15 cellular contexts compared by ENCODE assay signal in the genomic region with DNA sequence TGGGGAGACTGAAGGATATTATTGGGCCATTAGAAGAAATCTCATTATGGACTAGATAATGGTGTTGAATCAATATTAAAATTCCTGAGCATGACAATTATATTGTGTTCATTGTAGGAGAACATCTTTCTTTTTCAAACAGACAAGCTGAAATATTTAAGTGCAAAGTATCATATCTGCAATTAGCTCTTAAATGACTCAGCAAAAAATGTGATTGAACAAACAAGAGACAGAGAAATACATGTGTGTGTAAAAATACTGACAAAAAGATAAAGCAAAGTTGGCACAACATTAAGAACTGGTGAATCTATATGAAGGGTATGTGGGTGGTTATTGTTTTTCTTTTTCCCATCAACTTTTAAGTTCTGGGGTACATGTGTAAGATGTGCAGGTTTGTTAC. TPM values are rescaled to one million over a fixed set of nuclear protein-coding genes. Genes with fewer than 3 reads are reported as not detected.
DNase-seq lines count a peak whose midpoint lies in the region; ATAC-seq, FAIRE-seq and TF ChIP-seq lines count a peak whose summit lies in the region.
"Had no signal": no experiment of that assay in that cellular context is flagged by ENCODE, and none has a peak within 500 bp of the region (broad histone marks: within the 10 kb centered on the region; RNA-seq: fewer than 3 reads in every experiment).

No MANE protein-coding gene starts in this region.

- TF ChIP-seq CTCF in MCF 10A (IDR thresholded peaks at IDR 0.05; ENCODE audit: unreplicated experiment): no peak
- TF ChIP-seq CTCF in breast epithelium (IDR thresholded peaks at IDR 0.05): no peak
- no peak for TF ChIP-seq CTCF in PC-9 (conservative IDR thresholded peaks at IDR 0.05)
- no peak for TF ChIP-seq CTCF in fibroblast of villous mesenchyme (IDR thresholded peaks at IDR 0.05; ENCODE audit: insufficient read depth, low read depth, low read length)
- TF ChIP-seq CTCF in pancreas (IDR thresholded peaks at IDR 0.05): no peak
- TF ChIP-seq CTCF in testis (IDR thresholded peaks at IDR 0.05): no peak

- H3K36me3 Mint-ChIP-seq in MCF 10A (ENCODE audit: insufficient read depth, unreplicated experiment): peaks cover 29% of the 10 kb centered on the region
- peaks cover 35% of the 10 kb centered on the region for H3K36me3 Mint-ChIP-seq in stimulated activated memory B cell treated with anti-CD40 and anti-IgM and Interleukin-4, amounts not matched to agents 10 μg/mL and 1 μg/mL and 100 μg/mL, for 72 hours

- H3K9me3 ChIP-seq in breast epithelium: no peaks in the 10 kb centered on the region
- no peaks in the 10 kb centered on the region for H3K9me3 ChIP-seq in PC-9 (ENCODE audit: insufficient read depth, low read depth)
- no peaks in the 10 kb centered on the region for H3K9me3 ChIP-seq in pancreas
- H3K9me3 ChIP-seq in testis: no peaks in the 10 kb centered on the region
- H3K9me3 ChIP-seq: SJCRH30 had no signal

- H3F3A ChIP-seq in PC-9 (ENCODE audit: insufficient read depth, low read depth): peaks cover 3% of the 10 kb centered on the region; the same call in 1 of the 2 replicates

- H3K27me3 ChIP-seq in breast epithelium (no peaks in the 10 kb centered on the region), PC-9 (ENCODE audit: insufficient read depth, low read depth) (no peaks in the 10 kb centered on the region), pancreas (no peaks in the 10 kb centered on the region), testis (no peaks in the 10 kb centered on the region)
- H3K27me3 ChIP-seq: SJCRH30 had no signal

- TF ChIP-seq POLR2A in breast epithelium (IDR thresholded peaks at IDR 0.05): no peak
- no peak for TF ChIP-seq POLR2A in testis (IDR thresholded peaks at IDR 0.05)

- DNase-seq in MCF 10A (ENCODE audit: unreplicated experiment): no peak
- no peak for DNase-seq in breast epithelium (ENCODE audit: low spot score in 2 of 2)
- DNase-seq in PC-9: no peak
- peak; percentile 11 for DNase-seq in fibroblast of villous mesenchyme (ENCODE audit: low read depth)
- no peak for DNase-seq in pancreas
- no peak for DNase-seq in testis
- DNase-seq in activated CD4-positive, alpha-beta T cell treated with anti-CD3 and anti-CD28 coated beads, Interleukin-2, amount 50 U/mL, for 1 hour: no peak
- DNase-seq: DMS79, GM23248, NCI-H2029, NCI-H524, RPMI8226, SJCRH30 had no signal

- H3K27ac ChIP-seq in breast epithelium (no peak overlapping the region), PC-9 (peak overlapping the region; percentile 23; the same call in 1 of the 2 replicates), pancreas (no peak overlapping the region), testis (no peak overlapping the region)
- H3K27ac ChIP-seq: GM23248, SJCRH30 had no signal

- BruUV-seq in MCF 10A (replicated peaks; lab: Mats Ljungman, UMichigan) (no TSS peak), PC-9 (replicated peaks; lab: Mats Ljungman, UMichigan) (no TSS peak)

- CTCF ChIA-PET in MCF 10A (lab: Yijun Ruan, JAX): interaction anchor here (0.6 to 1.0 kb wide), 3 partner anchors 9 to 22 kb away, joined by 3 to 4 read pairs (median 3); a partner anchor contains a TSS
- CTCF ChIA-PET in PC-9 (lab: Charles Lee): no interaction called here

- POLR2A ChIA-PET in MCF 10A (lab: Yijun Ruan, JAX): interaction anchor here (1.9 kb wide), 1 partner anchor 10 kb away, joined by 7 read pairs; a partner anchor contains a TSS
- POLR2A ChIA-PET in PC-9 (lab: Charles Lee; ENCODE audit: unreplicated experiment): no interaction called here

- no peak overlapping the region for H3K4me2 ChIP-seq in PC-9

- peak overlapping the region; percentile 26 for H3K27ac Mint-ChIP-seq in MCF 10A (ENCODE audit: low read depth, unreplicated experiment)
- H3K27ac Mint-ChIP-seq in stimulated activated memory B cell treated with anti-CD40 and anti-IgM and Interleukin-4, amounts not matched to agents 10 μg/mL and 1 μg/mL and 100 μg/mL, for 72 hours: peak overlapping the region; percentile 30

- H3K4me3 ChIP-seq in breast epithelium (no peak overlapping the region), PC-9 (no peak overlapping the region), fibroblast of villous mesenchyme (ENCODE audit: low read depth, low read length) (no peak overlapping the region), pancreas (no peak overlapping the region), testis (no peak overlapping the region)
- H3K4me3 ChIP-seq: GM23248, SJCRH30 had no signal

- intact Hi-C loops in MCF 10A (cut with micrococcal nuclease) (no loop called here), breast epithelium (cut with DNase I; ENCODE audit: low total_unique reads) (no loop called here), PC-9 (cut with micrococcal nuclease; ENCODE audit: unreplicated experiment) (no loop called here), pancreas (cut with DNase I) (no loop called here), testis (cut with DNase I; ENCODE audit: low total_unique reads) (no loop called here)

- no peak overlapping the region for H2AFZ ChIP-seq in PC-9
- H2AFZ ChIP-seq: GM23248 had no signal

- H3K9me3 Mint-ChIP-seq in MCF 10A (ENCODE audit: unreplicated experiment): peaks cover 5% of the 10 kb centered on the region
- no peaks in the 10 kb centered on the region for H3K9me3 Mint-ChIP-seq in stimulated activated memory B cell treated with anti-CD40 and anti-IgM and Interleukin-4, amounts not matched to agents 10 μg/mL and 1 μg/mL and 100 μg/mL, for 72 hours

- H3K4me1 ChIP-seq in breast epithelium (no peaks in the 10 kb centered on the region), PC-9 (replicated peaks; ENCODE audit: insufficient read depth) (no peaks in the 10 kb centered on the region; the same call in 1 of the 2 replicates), pancreas (no peaks in the 10 kb centered on the region), testis (no peaks in the 10 kb centered on the region)
- H3K4me1 ChIP-seq: SJCRH30 had no signal

- H3K27me3 Mint-ChIP-seq in MCF 10A (ENCODE audit: insufficient read depth, unreplicated experiment): no peaks in the 10 kb centered on the region
- H3K27me3 Mint-ChIP-seq in stimulated activated memory B cell treated with anti-CD40 and anti-IgM and Interleukin-4, amounts not matched to agents 10 μg/mL and 1 μg/mL and 100 μg/mL, for 72 hours: no peaks in the 10 kb centered on the region

- H3K9me2 ChIP-seq in PC-9 (ENCODE audit: insufficient read depth): no peaks in the 10 kb centered on the region

- no peaks in the 10 kb centered on the region for H3K79me2 ChIP-seq in PC-9 (ENCODE audit: low read depth)

- H4K20me1 ChIP-seq in PC-9 (ENCODE audit: insufficient read depth): no peaks in the 10 kb centered on the region

- H3K4me3 Mint-ChIP-seq in MCF 10A (ENCODE audit: unreplicated experiment): no peak overlapping the region
- H3K4me3 Mint-ChIP-seq in stimulated activated memory B cell treated with anti-CD40 and anti-IgM and Interleukin-4, amounts not matched to agents 10 μg/mL and 1 μg/mL and 100 μg/mL, for 72 hours: no peak overlapping the region

- H3K36me3 ChIP-seq in breast epithelium: peaks cover 7% of the 10 kb centered on the region
- H3K36me3 ChIP-seq in PC-9 (ENCODE audit: low read depth): peaks cover 9% of the 10 kb centered on the region; the same call in 1 of the 2 replicates
- peaks cover 0 to 8% (median 0%) of the 10 kb centered on the region in 3 donors for H3K36me3 ChIP-seq in pancreas
- H3K36me3 ChIP-seq in testis (ENCODE audit: low read depth, missing control alignments): no peaks in the 10 kb centered on the region

- no peak for FAIRE-seq in pancreas (lab: Jason Lieb, UNC)
- FAIRE-seq: G401.6 had no signal

- no peak for ATAC-seq in stimulated activated memory B cell treated with anti-CD40 and anti-IgM and Interleukin-4, amounts not matched to agents 10 μg/mL and 1 μg/mL and 100 μg/mL, for 72 hours
- ATAC-seq in pancreas: no peak

- H3K4me1 Mint-ChIP-seq in MCF 10A (ENCODE audit: insufficient read depth, unreplicated experiment): peaks cover under 1% of the 10 kb centered on the region
- H3K4me1 Mint-ChIP-seq in stimulated activated memory B cell treated with anti-CD40 and anti-IgM and Interleukin-4, amounts not matched to agents 10 μg/mL and 1 μg/mL and 100 μg/mL, for 72 hours: peaks cover 9% of the 10 kb centered on the region

RNA-seq across cellular contexts. Expression of a gene that starts 9.5 kb away (rescaled TPM):
- 18.7 and 22.3 TPM in 2 replicates for total RNA-seq in MCF 10A (2022)
- total RNA-seq in breast epithelium: 10 to 100 TPM; 16.6 to 27.1 (median 24.6) TPM
- total RNA-seq in PC-9 (2021): 21.9 and 22.2 TPM in 2 replicates
- total RNA-seq in fibroblast of villous mesenchyme: 20.3 and 20.7 TPM in 2 replicates
- 1 to 10 TPM; 3.6 to 8.9 (median 5.1) TPM for total RNA-seq in pancreas
- polyA plus RNA-seq in pancreas: 1 to 10 TPM; 3.6 to 3.8 TPM
- 10 to 100 TPM; 46.0 to 48.5 TPM for total RNA-seq in testis
- polyA plus RNA-seq in testis (ENCODE audit: insufficient read depth, low read depth, low replicate concordance): 5.0 TPM

RNA-seq across cellular contexts. Expression of a gene that starts 9.7 kb away (rescaled TPM):
- 19.0 and 22.2 TPM in 2 replicates for total RNA-seq in MCF 10A (2022)
- 10 to 100 TPM; 14.7 to 20.6 (median 20.2) TPM for total RNA-seq in breast epithelium
- total RNA-seq in PC-9 (2021): 23.3 and 26.4 TPM in 2 replicates
- 39.6 and 71.7 TPM in 2 replicates for total RNA-seq in fibroblast of villous mesenchyme
- 10 to 100 TPM in 1 of 6 donors, 1 to 10 TPM in 5; 4.3 to 11.7 (median 5.6) TPM for total RNA-seq in pancreas
- polyA plus RNA-seq in pancreas: 1 to 10 TPM; 1.3 to 2.2 TPM
- total RNA-seq in testis: 10 to 100 TPM; 12.7 to 16.1 TPM
- 5.7 TPM for polyA plus RNA-seq in testis (ENCODE audit: insufficient read depth, low read depth, low replicate concordance)
